In the genomic region with DNA sequence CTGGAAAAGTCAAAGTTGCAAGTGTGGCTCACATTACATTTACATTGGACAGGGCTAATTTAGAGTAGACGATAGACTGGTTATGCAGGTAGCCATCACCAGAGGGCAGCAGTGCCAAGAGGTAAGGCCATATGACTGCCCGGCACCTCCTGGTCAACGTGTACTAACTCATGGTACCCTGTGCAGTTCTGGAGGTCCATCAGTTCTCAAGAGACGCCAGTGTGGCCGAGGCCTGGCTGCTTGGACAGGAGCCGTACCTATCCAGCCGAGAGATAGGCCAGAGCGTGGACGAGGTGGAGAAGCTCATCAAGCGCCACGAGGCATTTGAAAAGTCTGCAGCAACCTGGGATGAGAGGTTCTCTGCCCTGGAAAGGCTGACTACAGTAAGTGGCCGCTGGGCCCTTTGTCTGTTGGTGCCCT, we compare ENCODE assay signal across 8 cellular contexts.
DNase-seq lines count a peak whose midpoint lies in the region; ATAC-seq and TF ChIP-seq lines count a peak whose summit lies in the region.

No MANE protein-coding gene starts in this region.

- peaks cover 0 to 14% (median 0%) of the 10 kb centered on the region in 3 donors for H3K4me1 ChIP-seq in esophagus squamous epithelium
- H3K4me1 ChIP-seq in osteoblast (ENCODE audit: insufficient read depth, low read length) = peaks cover 13% of the 10 kb centered on the region

- intact Hi-C loops in Right ventricle myocardium superior (cut with DNase I) (no loop called here), cardiac septum (cut with DNase I) (no loop called here), esophagus squamous epithelium (cut with DNase I) (loop anchor here (10.0 kb wide), 1 partner anchor 47 kb away; no protein-coding TSS in a partner anchor)

- H3K27me3 ChIP-seq in esophagus squamous epithelium (no peaks in the 10 kb centered on the region), osteoblast (ENCODE audit: insufficient read depth, low read length) (no peaks in the 10 kb centered on the region)

- peak overlapping the region in 2 of 4 donors; percentile 18 to 32 for H3K27ac ChIP-seq in esophagus squamous epithelium
- H3K27ac ChIP-seq in osteoblast (ENCODE audit: low read depth, low read length) = no peak overlapping the region

- TF ChIP-seq CTCF in esophagus squamous epithelium (IDR thresholded peaks at IDR 0.05) (peak in 5 of 6 experiments; percentile 35 to 69 (median 53)), osteoblast (IDR thresholded peaks at IDR 0.05; ENCODE audit: extremely low read depth, low read depth, low read length) (peak; percentile 59)

- H3K79me2 ChIP-seq in osteoblast (ENCODE audit: insufficient read depth, low read length) = peaks cover 19% of the 10 kb centered on the region

- H2AFZ ChIP-seq in osteoblast (ENCODE audit: low read length) = no peak overlapping the region

- peaks cover 31% of the 10 kb centered on the region for H4K20me1 ChIP-seq in osteoblast (ENCODE audit: insufficient read depth, low read length)

- DNase-seq in Right ventricle myocardium superior (peak; percentile 69), cardiac septum (ENCODE audit: low spot score) (no peak), LHCN-M2 (ENCODE audit: low read depth) (peak; percentile 31), esophagus squamous epithelium (lab: John Stamatoyannopoulos, UW) (no peak), osteoblast (ENCODE audit: insufficient read length, low spot score, missing footprints) (no peak), T-helper 9 cell (no peak)
- DNase-seq in activated CD4-positive, alpha-beta T cell treated with anti-CD3 and anti-CD28 coated beads for 48 hours = peak; percentile 57

- no peak overlapping the region for H3K4me2 ChIP-seq in osteoblast (ENCODE audit: insufficient read depth, low read length)

- no peak for TF ChIP-seq POLR2A in esophagus squamous epithelium (IDR thresholded peaks at IDR 0.05)

- peaks cover 28 to 100% (median 38%) of the 10 kb centered on the region in 3 donors for H3K36me3 ChIP-seq in esophagus squamous epithelium
- peaks cover 92% of the 10 kb centered on the region for H3K36me3 ChIP-seq in osteoblast (ENCODE audit: insufficient read depth, low read length)

- H3K9me3 ChIP-seq in esophagus squamous epithelium (no peaks in the 10 kb centered on the region), osteoblast (ENCODE audit: low read depth, low read length) (no peaks in the 10 kb centered on the region)

- WGBS in esophagus squamous epithelium, 2 donors = 54 to 76% methylated on average over 5 to 9 of the region's 12 CpGs

- no peak overlapping the region for H3K4me3 ChIP-seq in esophagus squamous epithelium
- H3K4me3 ChIP-seq in osteoblast (ENCODE audit: insufficient read depth, low read length) = no peak overlapping the region

- peak; percentile 71 for ATAC-seq in Right ventricle myocardium superior (ENCODE audit: poor library complexity)
- no peak for ATAC-seq in GM21515 (IDR thresholded peaks at IDR 0.05; ENCODE audit: unreplicated experiment)

Comparison
In these comparisons a context has a peak if more than half of its experiments do, and no peak if none do; other contexts are left out.
1. DNase-seq: peak in Right ventricle myocardium superior (single experiment), LHCN-M2 (single experiment) and activated CD4-positive, alpha-beta T cell treated with anti-CD3 and anti-CD28 coated beads for 48 hours (single experiment); none in cardiac septum (single experiment), esophagus squamous epithelium (single experiment), osteoblast (single experiment) and T-helper 9 cell (single experiment).